In genomic region chr20:38601216-38602184, GRCh38 we compare ENCODE assay signal across 8 cellular contexts. TPM values are rescaled to one million over a fixed set of nuclear protein-coding genes. Genes with fewer than 3 reads are reported as not detected.
DNase-seq lines count a peak whose midpoint lies in the region; ATAC-seq and TF ChIP-seq lines count a peak whose summit lies in the region.

TSS of gene ARHGAP40 (plus strand) at chr20:38601809.

- no peaks in the 10 kb centered on the region for H4K20me1 ChIP-seq in BLaER1 treated with 17β-estradiol and CSF1 and Interleukin-3, amounts not matched to agents 10 nM and 100 nM

- H3K27me3 Mint-ChIP-seq in activated CD8-positive, alpha-beta memory T cell treated with anti-CD3 and anti-CD28 coated beads, Interleukin-2, amount 10 ng/mL, durations not matched to agents 7 days and 5 days, result peaks cover 70% of the 10 kb centered on the region

- H3K36me3 ChIP-seq in BLaER1 treated with 17β-estradiol and CSF1 and Interleukin-3, amounts not matched to agents 10 nM and 100 nM, result no peaks in the 10 kb centered on the region
- H3K36me3 ChIP-seq in H7 (replicated peaks; ENCODE audit: control insufficient read depth, insufficient read depth, low read length) (no peaks in the 10 kb centered on the region), iPS-18a (ENCODE audit: control insufficient read depth, low read depth, low read length) (no peaks in the 10 kb centered on the region), esophagus muscularis mucosa (no peaks in the 10 kb centered on the region)

- H3K36me3 Mint-ChIP-seq in activated CD8-positive, alpha-beta memory T cell treated with anti-CD3 and anti-CD28 coated beads, Interleukin-2, amount 10 ng/mL, durations not matched to agents 7 days and 5 days, result no peaks in the 10 kb centered on the region
- H3K36me3 Mint-ChIP-seq in stimulated activated effector memory CD8-positive, alpha-beta T cell treated with anti-CD3 and anti-CD28 coated beads, Interleukin-12 subunit alpha, Interleukin-12 subunit beta, amount 100 ng/mL, for 72 hours, result no peaks in the 10 kb centered on the region

- DNase-seq in H7, result peak; percentile 91
- peak; percentile 43 for DNase-seq in activated CD8-positive, alpha-beta memory T cell treated with anti-CD3 and anti-CD28 coated beads, Interleukin-2, amount 10 ng/mL, durations not matched to agents 7 days and 5 days
- DNase-seq in stimulated activated effector memory CD8-positive, alpha-beta T cell treated with anti-CD3 and anti-CD28 coated beads, Interleukin-12 subunit alpha, Interleukin-12 subunit beta, amount 100 ng/mL, for 72 hours (ENCODE audit: low spot score in 2 of 2), result no peak
- no peak for DNase-seq in NCI-H226
- DNase-seq in esophagus muscularis mucosa (ENCODE audit: extremely low spot score), result no peak
- DNase-seq in cortex of kidney (lab: John Stamatoyannopoulos, UW), result no peak

- no peak within 1 kb of the TSS for H3K4me3 Mint-ChIP-seq in activated CD8-positive, alpha-beta memory T cell treated with anti-CD3 and anti-CD28 coated beads, Interleukin-2, amount 10 ng/mL, durations not matched to agents 7 days and 5 days
- peak within 1 kb of the TSS; percentile 32 for H3K4me3 Mint-ChIP-seq in stimulated activated effector memory CD8-positive, alpha-beta T cell treated with anti-CD3 and anti-CD28 coated beads, Interleukin-12 subunit alpha, Interleukin-12 subunit beta, amount 100 ng/mL, for 72 hours

- peaks cover 0 to 18% (median 6%) of the 10 kb centered on the region in 10 experiments; a peak in 11 of 20 replicates for H3K4me1 ChIP-seq in BLaER1 treated with 17β-estradiol and CSF1 and Interleukin-3, amounts not matched to agents 10 nM and 100 nM
- H3K4me1 ChIP-seq in iPS-18a (ENCODE audit: control insufficient read depth, low read depth, low read length), result peaks cover 26% of the 10 kb centered on the region
- peaks cover 0 to 10% (median 7%) of the 10 kb centered on the region in 4 donors for H3K4me1 ChIP-seq in esophagus muscularis mucosa

- H3K9me3 ChIP-seq in BLaER1 treated with 17β-estradiol and CSF1 and Interleukin-3, amounts not matched to agents 10 nM and 100 nM (replicated peaks in 1 of 11), result no peaks in the 10 kb centered on the region
- H3K9me3 ChIP-seq in iPS-18a (ENCODE audit: control insufficient read depth, low read depth, low read length), result no peaks in the 10 kb centered on the region
- no peaks in the 10 kb centered on the region for H3K9me3 ChIP-seq in esophagus muscularis mucosa

- H3K9me3 Mint-ChIP-seq in activated CD8-positive, alpha-beta memory T cell treated with anti-CD3 and anti-CD28 coated beads, Interleukin-2, amount 10 ng/mL, durations not matched to agents 7 days and 5 days (ENCODE audit: low read depth), result no peaks in the 10 kb centered on the region
- H3K9me3 Mint-ChIP-seq in stimulated activated effector memory CD8-positive, alpha-beta T cell treated with anti-CD3 and anti-CD28 coated beads, Interleukin-12 subunit alpha, Interleukin-12 subunit beta, amount 100 ng/mL, for 72 hours, result no peaks in the 10 kb centered on the region

- H3K4me3 ChIP-seq in BLaER1 treated with 17β-estradiol and CSF1 and Interleukin-3, amounts not matched to agents 10 nM and 100 nM, result no peak within 1 kb of the TSS
- H3K4me3 ChIP-seq in H7 (ENCODE audit: insufficient read depth, low read depth, low read length) (peak within 1 kb of the TSS; percentile 65), iPS-18a (ENCODE audit: low read length) (peak within 1 kb of the TSS; percentile 77), esophagus muscularis mucosa (no peak within 1 kb of the TSS)

- peak; percentile 76 for ATAC-seq in activated CD8-positive, alpha-beta memory T cell treated with anti-CD3 and anti-CD28 coated beads, Interleukin-2, amount 10 ng/mL, durations not matched to agents 7 days and 5 days
- ATAC-seq in stimulated activated effector memory CD8-positive, alpha-beta T cell treated with anti-CD3 and anti-CD28 coated beads, Interleukin-12 subunit alpha, Interleukin-12 subunit beta, amount 100 ng/mL, for 72 hours, result peak; percentile 81

- H3K27ac Mint-ChIP-seq in activated CD8-positive, alpha-beta memory T cell treated with anti-CD3 and anti-CD28 coated beads, Interleukin-2, amount 10 ng/mL, durations not matched to agents 7 days and 5 days, result no peak within 1 kb of the TSS
- no peak within 1 kb of the TSS for H3K27ac Mint-ChIP-seq in stimulated activated effector memory CD8-positive, alpha-beta T cell treated with anti-CD3 and anti-CD28 coated beads, Interleukin-12 subunit alpha, Interleukin-12 subunit beta, amount 100 ng/mL, for 72 hours

- intact Hi-C loops in esophagus muscularis mucosa (cut with DNase I), result no loop called here

- TF ChIP-seq CTCF in esophagus muscularis mucosa (IDR thresholded peaks at IDR 0.05), result peak in 1 of 3 experiments; percentile 3

- whole genome bisulfite sequencing in esophagus muscularis mucosa, result 9% methylated on average over 20 of the region's 42 CpGs

- TF ChIP-seq EP300 in esophagus muscularis mucosa (IDR thresholded peaks at IDR 0.05), result no peak

- peak within 1 kb of the TSS in 10 of 11 experiments; percentile 7 to 62 (median 26); a peak in 11 of 22 replicates for H3K4me2 ChIP-seq in BLaER1 treated with 17β-estradiol and CSF1 and Interleukin-3, amounts not matched to agents 10 nM and 100 nM

- H3K9ac ChIP-seq in BLaER1 treated with 17β-estradiol and CSF1 and Interleukin-3, amounts not matched to agents 10 nM and 100 nM, result no peak within 1 kb of the TSS
- peak within 1 kb of the TSS; percentile 33 for H3K9ac ChIP-seq in iPS-18a (ENCODE audit: low read length)

- TF ChIP-seq POLR2A in esophagus muscularis mucosa (IDR thresholded peaks at IDR 0.05; ENCODE audit: low read depth), result no peak

- H3K27me3 ChIP-seq in BLaER1 treated with 17β-estradiol and CSF1 and Interleukin-3, amounts not matched to agents 10 nM and 100 nM, result peaks cover 10 to 31% (median 25%) of the 10 kb centered on the region in 11 experiments
- no peaks in the 10 kb centered on the region for H3K27me3 ChIP-seq in H7 (ENCODE audit: control insufficient read depth, insufficient read depth, low read length)
- peaks cover 18% of the 10 kb centered on the region for H3K27me3 ChIP-seq in iPS-18a (ENCODE audit: control insufficient read depth, insufficient read depth, low read length)
- H3K27me3 ChIP-seq in esophagus muscularis mucosa, result peaks cover 0 to 58% (median 14%) of the 10 kb centered on the region in 4 donors

- CTCF ChIA-PET in activated CD8-positive, alpha-beta memory T cell treated with anti-CD3 and anti-CD28 coated beads, Interleukin-2, amount 10 ng/mL, durations not matched to agents 7 days and 5 days (lab: Charles Lee), result no interaction called here

- no peak within 1 kb of the TSS for H3K27ac ChIP-seq in BLaER1 treated with 17β-estradiol and CSF1 and Interleukin-3, amounts not matched to agents 10 nM and 100 nM
- H3K27ac ChIP-seq in iPS-18a (ENCODE audit: low read length), result no peak within 1 kb of the TSS
- no peak within 1 kb of the TSS for H3K27ac ChIP-seq in esophagus muscularis mucosa (replicated peaks in 1 of 4)

- peaks cover 8% of the 10 kb centered on the region for H3K4me1 Mint-ChIP-seq in activated CD8-positive, alpha-beta memory T cell treated with anti-CD3 and anti-CD28 coated beads, Interleukin-2, amount 10 ng/mL, durations not matched to agents 7 days and 5 days
- peaks cover 7% of the 10 kb centered on the region for H3K4me1 Mint-ChIP-seq in stimulated activated effector memory CD8-positive, alpha-beta T cell treated with anti-CD3 and anti-CD28 coated beads, Interleukin-12 subunit alpha, Interleukin-12 subunit beta, amount 100 ng/mL, for 72 hours

RNA-seq across cellular contexts. Expression of gene ARHGAP40, which starts in this region (rescaled TPM):
- 10.9 and 13.2 TPM in 2 replicates for total RNA-seq in H7 (2014; rRNA removed; shearing (Covaris generic))
- total RNA-seq in activated CD8-positive, alpha-beta memory T cell treated with anti-CD3 and anti-CD28 coated beads, Interleukin-2, amount 10 ng/mL, durations not matched to agents 7 days and 5 days, result not detected
- total RNA-seq in esophagus muscularis mucosa, result under 1 TPM in 1 of 4 donors, not detected in 3; 0.42 TPM

Comparison
In these comparisons a context has a peak if more than half of its experiments do, and no peak if none do; other contexts are left out.
1. Peak in DNase-seq and ATAC-seq in activated CD8-positive, alpha-beta memory T cell treated with anti-CD3 and anti-CD28 coated beads, Interleukin-2, amount 10 ng/mL, durations not matched to agents 7 days and 5 days; RNA of the gene not detected or under 1 TPM.
2. H3K4me3 ChIP-seq: peak in H7 (single experiment) and iPS-18a (single experiment); none in BLaER1 treated with 17β-estradiol and CSF1 and Interleukin-3, amounts not matched to agents 10 nM and 100 nM (0 of 10) and esophagus muscularis mucosa (0 of 4).